ENCODE assay signal across 6 cellular contexts in genomic region chr2:43446755-43447154, GRCh38.
DNase-seq lines count a peak whose midpoint lies in the region; TF ChIP-seq lines count a peak whose summit lies in the region.
"Not testable (repeated sequence)": the region's sequence is repeated elsewhere in the genome, so short reads cannot be mapped to it uniquely, and the experiment has no call there.

No MANE protein-coding gene starts in this region.

- POLR2A ChIA-PET in SK-N-SH (lab: Yijun Ruan, JAX): interaction anchor here (0.6 kb wide), 1 partner anchor 102 kb away, joined by 7 read pairs; no protein-coding TSS in a partner anchor

- WGBS in SK-N-SH (ENCODE audit: low lambda C conversion rate): 88% methylated on average over 4 of the region's 4 CpGs

- H3K9ac ChIP-seq in Loucy (ENCODE audit: low read depth, low read length, poor library complexity, severe bottlenecking); SK-N-SH; neural progenitor cell: not testable (repeated sequence)

- CTCF ChIA-PET in SK-N-SH (lab: Yijun Ruan, JAX): interaction anchor here (1.1 to 1.9 kb wide), 3 partner anchors 9 to 72 kb away, joined by 3 to 5 read pairs (median 4); no protein-coding TSS in a partner anchor

- H3K4me3 Mint-ChIP-seq in glutamatergic neuron (ENCODE audit: unreplicated experiment); neural progenitor cell: not testable (repeated sequence)

- DNase-seq in SK-N-SH; choroid plexus epithelial cell (ENCODE audit: low read depth); glutamatergic neuron; neural progenitor cell (ENCODE audit: low spot score): not testable (repeated sequence)

- not testable (repeated sequence) for H3F3A ChIP-seq in Loucy (ENCODE audit: low read depth); SK-N-SH (replicated peaks; ENCODE audit: insufficient read depth)
- H3F3A ChIP-seq in neural progenitor cell (ENCODE audit: low read depth): peaks cover 21% of the 10 kb centered on the region

- not testable (repeated sequence) for H3K9me3 Mint-ChIP-seq in glutamatergic neuron (ENCODE audit: unreplicated experiment); neural progenitor cell

- not testable (repeated sequence) for H2AFZ ChIP-seq in Loucy (ENCODE audit: low read length); SK-N-SH (ENCODE audit: low read depth); neural progenitor cell (replicated peaks)

- H3K9me2 ChIP-seq in Loucy (replicated peaks; ENCODE audit: low read depth, low read length); SK-N-SH: not testable (repeated sequence)

- not testable (repeated sequence) for H3K4me1 Mint-ChIP-seq in glutamatergic neuron (ENCODE audit: low read depth, unreplicated experiment)
- H3K4me1 Mint-ChIP-seq in neural progenitor cell: peaks cover 12% of the 10 kb centered on the region

- not testable (repeated sequence) for H3K4me3 ChIP-seq in Loucy (ENCODE audit: low read length, poor library complexity, severe bottlenecking); SK-N-SH (ENCODE audit: low read depth in 2 of 2, low read length in 1 of 2); choroid plexus epithelial cell (ENCODE audit: low read depth, low read length); neural progenitor cell

- TF ChIP-seq EP300 in SK-N-SH (IDR thresholded peaks at IDR 0.05; ENCODE audit: borderline replicate concordance in 1 of 2, low read depth in 1 of 2, low read length in 1 of 2): not testable (repeated sequence)

- H3K36me3 Mint-ChIP-seq in glutamatergic neuron (ENCODE audit: unreplicated experiment): not testable (repeated sequence)
- peaks cover 11% of the 10 kb centered on the region for H3K36me3 Mint-ChIP-seq in neural progenitor cell

- H3K79me2 ChIP-seq in Loucy (ENCODE audit: insufficient read depth, low read length); SK-N-SH (ENCODE audit: insufficient read depth); neural progenitor cell (ENCODE audit: low read depth): not testable (repeated sequence)

- H3K27me3 Mint-ChIP-seq in glutamatergic neuron (ENCODE audit: unreplicated experiment); neural progenitor cell (ENCODE audit: insufficient read depth, low read depth): not testable (repeated sequence)

- H3K9me3 ChIP-seq in Loucy (ENCODE audit: insufficient read depth, low read depth, low read length); SK-N-SH; neural progenitor cell (ENCODE audit: low read depth): not testable (repeated sequence)

- H3K27ac Mint-ChIP-seq in glutamatergic neuron (ENCODE audit: unreplicated experiment); neural progenitor cell: not testable (repeated sequence)

- TF ChIP-seq CTCF in GM12873 (IDR thresholded peaks at IDR 0.05; ENCODE audit: insufficient read depth, low read depth, low read length, missing control alignments): peak; percentile 5
- peak; percentile 28 for TF ChIP-seq CTCF in Loucy (conservative IDR thresholded peaks at IDR 0.05; ENCODE audit: low read length)
- peak; percentile 14; the same call in 1 of the 2 replicates for TF ChIP-seq CTCF in SK-N-SH (IDR thresholded peaks at IDR 0.05)
- peak; percentile 16 for TF ChIP-seq CTCF in choroid plexus epithelial cell (conservative IDR thresholded peaks at IDR 0.05; ENCODE audit: low read depth, low read length)
- peak; percentile 38 for TF ChIP-seq CTCF in glutamatergic neuron (IDR thresholded peaks at IDR 0.05; ENCODE audit: partially characterized antibody, unreplicated experiment)
- TF ChIP-seq CTCF in neural progenitor cell (IDR thresholded peaks at IDR 0.05): peak; percentile 18

- TF ChIP-seq RAD21 in SK-N-SH (IDR thresholded peaks at IDR 0.05; ENCODE audit: low read length): not testable (repeated sequence)

- not testable (repeated sequence) for H3K4me2 ChIP-seq in Loucy (ENCODE audit: low read depth, low read length, poor library complexity, severe bottlenecking); SK-N-SH; neural progenitor cell

- not testable (repeated sequence) for H3K36me3 ChIP-seq in Loucy (ENCODE audit: insufficient read depth, low read length); SK-N-SH (replicated peaks in 1 of 2; ENCODE audit: control insufficient read depth in 1 of 2, insufficient read depth in 2 of 2, low read length in 1 of 2); neural progenitor cell

- H4K20me1 ChIP-seq in Loucy (ENCODE audit: insufficient read depth, low read length, poor library complexity, severe bottlenecking); SK-N-SH (ENCODE audit: insufficient read depth); neural progenitor cell (ENCODE audit: low read depth): not testable (repeated sequence)

- H3K27me3 ChIP-seq in Loucy (ENCODE audit: insufficient read depth, low read length, poor library complexity, severe bottlenecking); SK-N-SH (ENCODE audit: insufficient read depth); neural progenitor cell: not testable (repeated sequence)

- H3K4me1 ChIP-seq in Loucy (ENCODE audit: insufficient read depth, low read length, poor library complexity, severe bottlenecking) (peaks cover 17% of the 10 kb centered on the region), neural progenitor cell (peaks cover 38% of the 10 kb centered on the region)
- H3K4me1 ChIP-seq in SK-N-SH (ENCODE audit: control insufficient read depth in 1 of 2, insufficient read depth in 2 of 2, low read depth in 1 of 2, low read length in 1 of 2): not testable (repeated sequence)

- not testable (repeated sequence) for H3K27ac ChIP-seq in SK-N-SH (ENCODE audit: low read depth in 2 of 2, low read length in 1 of 2); neural progenitor cell
